In the genomic region with DNA sequence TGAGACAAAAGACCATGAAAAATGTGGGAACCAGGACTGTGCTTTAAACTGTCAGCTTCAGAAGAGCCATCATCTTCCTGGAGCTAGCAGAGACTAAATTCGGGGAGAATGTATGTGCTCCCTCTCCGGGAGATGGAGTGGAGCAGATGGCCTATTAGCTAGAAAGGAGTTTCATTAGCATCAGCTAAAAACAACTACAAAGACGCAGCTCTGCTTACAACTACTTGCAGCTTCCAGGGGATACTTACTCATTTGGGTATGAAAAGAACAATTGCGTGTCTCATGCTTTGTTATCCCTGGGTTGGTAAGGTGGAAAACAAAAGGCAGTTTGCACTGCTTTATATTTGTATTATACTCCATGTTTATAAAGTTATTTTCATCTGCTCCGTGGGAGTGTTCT, we compare ENCODE assay signal across 16 cellular contexts.
DNase-seq lines count a peak whose midpoint lies in the region; ATAC-seq, FAIRE-seq and TF ChIP-seq lines count a peak whose summit lies in the region.
"Had no signal": no experiment of that assay in that cellular context is flagged by ENCODE, and none has a peak within 500 bp of the region (broad histone marks: within the 10 kb centered on the region; RNA-seq: fewer than 3 reads in every experiment).

No MANE protein-coding gene starts in this region.

- peak overlapping the region; percentile 1 for H2AFZ ChIP-seq in H9 (ENCODE audit: low read length)

- H3K23ac ChIP-seq in H9 (ENCODE audit: insufficient read length, low read depth, low read length) = no peak overlapping the region

- TF ChIP-seq POLR2A in transverse colon (IDR thresholded peaks at IDR 0.05) = no peak

- H3K9me3 Mint-ChIP-seq in H9 = peaks cover 0 to 6% of the 10 kb centered on the region in 2 experiments; a peak in 3 of 5 replicates
- peaks cover 0 to 2% (median 0%) of the 10 kb centered on the region in 5 experiments for H3K9me3 Mint-ChIP-seq in brain

- peaks cover 0 to 20% (median 3%) of the 10 kb centered on the region in 3 experiments; a peak in 4 of 7 replicates for H3K36me3 Mint-ChIP-seq in H9 (ENCODE audit: insufficient read depth in 1 of 3, low read depth in 3 of 3)
- no peaks in the 10 kb centered on the region for H3K36me3 Mint-ChIP-seq in brain

- H3K18ac ChIP-seq in H9 (ENCODE audit: insufficient read length, low read depth, low read length) = peak overlapping the region; percentile 60

- H3K9me3 ChIP-seq in H9 (ENCODE audit: control insufficient read depth, low read depth, low read length) = no peaks in the 10 kb centered on the region
- H3K9me3 ChIP-seq in transverse colon = no peaks in the 10 kb centered on the region
- H3K9me3 ChIP-seq: SJCRH30 had no signal

- H2BK15ac ChIP-seq in H9 (ENCODE audit: low read depth, low read length) = no peak overlapping the region

- TF ChIP-seq EP300 in transverse colon (IDR thresholded peaks at IDR 0.05; ENCODE audit: low read depth) = no peak

- peak overlapping the region; percentile 85 for H2BK12ac ChIP-seq in H9 (ENCODE audit: insufficient read length, low read depth, low read length)

- H4K91ac ChIP-seq in H9 (ENCODE audit: insufficient read length, low read depth, low read length) = no peak overlapping the region

- no peak overlapping the region for H2AK5ac ChIP-seq in H9 (ENCODE audit: insufficient read length, low read length)

- in situ Hi-C loops in transverse colon (cut with MboI; ENCODE audit: low pct_ligation_motif_present in 1 of 4, low pct_unique_long_range_greater_than_20kb in 1 of 4, low sequenced_read_pairs in 3 of 4) = no loop called here

- TF ChIP-seq CTCF in H9 (conservative IDR thresholded peaks at IDR 0.05) = no peak
- TF ChIP-seq CTCF in brain (conservative IDR thresholded peaks at IDR 0.05) = no peak
- no peak for TF ChIP-seq CTCF in transverse colon (IDR thresholded peaks at IDR 0.05)

- H3K23me2 ChIP-seq in H9 (ENCODE audit: insufficient read length, low read depth, low read length, poor library complexity, severe bottlenecking) = no peaks in the 10 kb centered on the region

- WGBS in H9 (ENCODE audit: extremely low coverage, insufficient read length, low lambda C conversion rate) = no CpG with 5 or more reads among the region's 5 CpGs
- WGBS in transverse colon (ENCODE audit: low coverage in 1 of 2), 2 donors = 46 to 68% methylated on average over 5 of the region's 5 CpGs

- H3K36me3 ChIP-seq in transverse colon = no peaks in the 10 kb centered on the region
- H3K36me3 ChIP-seq: SJCRH30 had no signal

- no peak overlapping the region for H3K14ac ChIP-seq in H9 (ENCODE audit: insufficient read depth, low read length)

- H3K4me1 Mint-ChIP-seq in H9 = peaks cover 34 to 37% of the 10 kb centered on the region in 2 experiments
- H3K4me1 Mint-ChIP-seq in brain = peaks cover 13% of the 10 kb centered on the region
- H3K4me1 Mint-ChIP-seq: T-helper 17 cell had no signal

- H3K79me1 ChIP-seq in H9 (ENCODE audit: insufficient read depth, low read depth, low read length, poor library complexity, severe bottlenecking) = no peaks in the 10 kb centered on the region

- ATAC-seq in HG03039 (IDR thresholded peaks at IDR 0.05; ENCODE audit: unreplicated experiment) = no peak
- ATAC-seq: PC-3, T-helper 17 cell had no signal

- H3K27me3 ChIP-seq in H9 (ENCODE audit: insufficient read depth, low read length) = no peaks in the 10 kb centered on the region
- H3K27me3 ChIP-seq in transverse colon = no peaks in the 10 kb centered on the region
- H3K27me3 ChIP-seq: SJCRH30 had no signal

- no peak overlapping the region for H3K4me2 ChIP-seq in H9 (ENCODE audit: insufficient read depth, insufficient read length, low read length)

- H2BK120ac ChIP-seq in H9 (ENCODE audit: low read depth, low read length, poor library complexity, severe bottlenecking) = no peak overlapping the region

- no peak overlapping the region for H3K56ac ChIP-seq in H9 (ENCODE audit: insufficient read length, low read depth, low read length)

- H3K27ac Mint-ChIP-seq in H9 = peak overlapping the region; percentile 90 to 99 (median 96)
- peak overlapping the region in 4 of 5 experiments; percentile 15 to 80 (median 40) for H3K27ac Mint-ChIP-seq in brain
- H3K27ac Mint-ChIP-seq: T-helper 17 cell had no signal

- H3K4me3 Mint-ChIP-seq in H9 (no peak overlapping the region; a peak in 1 of 5 replicates), brain (peak overlapping the region in 2 of 5 experiments; percentile 5 to 35)
- H3K4me3 Mint-ChIP-seq: T-helper 17 cell had no signal

- no peak overlapping the region for H3K4ac ChIP-seq in H9 (ENCODE audit: low read depth, low read length)

- intact Hi-C loops in transverse colon (cut with DNase I; ENCODE audit: low total_unique reads) = no loop called here

- DNase-seq in H9 = peak; percentile 33
- peak; percentile 5 for DNase-seq in NCI-H2171 (lab: John Stamatoyannopoulos, UW)
- peak; percentile 35 for DNase-seq in iPS-NIHi11 (ENCODE audit: low spot score)
- DNase-seq in activated CD4-positive, CD25-positive, alpha-beta regulatory T cell treated with anti-CD3 and anti-CD28 coated beads, Interleukin-2, amount 50 U/mL, for 72 hours = no peak
- DNase-seq in urothelium cell line (ENCODE audit: low spot score) = no peak
- DNase-seq in transverse colon = no peak
- DNase-seq: ACHN, AML-193, COR-L47, DMS53, NCI-H187 treated with DMSO at 0.1 percent for 48 hours, SJCRH30, T-helper 17 cell had no signal

- H3K27ac ChIP-seq in H9 (ENCODE audit: insufficient read length, low read depth, low read length) (peak overlapping the region; percentile 72), transverse colon (no peak overlapping the region)
- H3K27ac ChIP-seq: SJCRH30 had no signal

- H2BK20ac ChIP-seq in H9 (ENCODE audit: low read depth, low read length, poor library complexity, severe bottlenecking) = no peak overlapping the region

- H3K4me1 ChIP-seq in H9 (ENCODE audit: insufficient read depth, low read length) (peaks cover 10% of the 10 kb centered on the region), transverse colon (no peaks in the 10 kb centered on the region)
- H3K4me1 ChIP-seq: SJCRH30 had no signal

- no peak overlapping the region for H3K4me3 ChIP-seq in transverse colon
- H3K4me3 ChIP-seq: SJCRH30 had no signal

- H4K5ac ChIP-seq in H9 (ENCODE audit: insufficient read length, low read depth, low read length) = peak overlapping the region; percentile 79

- H4K8ac ChIP-seq in H9 (replicated peaks; ENCODE audit: insufficient read length, low read depth, low read length) = no peak overlapping the region

- no peaks in the 10 kb centered on the region for H3K27me3 Mint-ChIP-seq in H9 (ENCODE audit: low read depth)
- H3K27me3 Mint-ChIP-seq in brain = no peaks in the 10 kb centered on the region
- H3K27me3 Mint-ChIP-seq: T-helper 17 cell had no signal

- no peak overlapping the region for H3T11ph ChIP-seq in H9 (ENCODE audit: low read length)

- no peaks in the 10 kb centered on the region for H4K20me1 ChIP-seq in H9 (ENCODE audit: control insufficient read depth, insufficient read depth, insufficient read length)

- no peak overlapping the region for H2BK5ac ChIP-seq in H9 (ENCODE audit: insufficient read length, low read length)

- no peaks in the 10 kb centered on the region for H3K79me2 ChIP-seq in H9 (ENCODE audit: insufficient read depth, low read length)

- FAIRE-seq in urothelium cell line (lab: Jason Lieb, UNC) = no peak

- no peak overlapping the region for H3K9ac ChIP-seq in H9 (ENCODE audit: extremely low read depth, insufficient read length, low read length)

Comparison
In these comparisons a context has a peak if more than half of its experiments do, and no peak if none do; other contexts are left out.
1. DNase-seq: peak in H9 (single experiment), NCI-H2171 (single experiment) and iPS-NIHi11 (single experiment); none in activated CD4-positive, CD25-positive, alpha-beta regulatory T cell treated with anti-CD3 and anti-CD28 coated beads, Interleukin-2, amount 50 U/mL, for 72 hours (single experiment), urothelium cell line (single experiment) and transverse colon (single experiment).